ENCODE assay signal across 7 cellular contexts in the genomic region with DNA sequence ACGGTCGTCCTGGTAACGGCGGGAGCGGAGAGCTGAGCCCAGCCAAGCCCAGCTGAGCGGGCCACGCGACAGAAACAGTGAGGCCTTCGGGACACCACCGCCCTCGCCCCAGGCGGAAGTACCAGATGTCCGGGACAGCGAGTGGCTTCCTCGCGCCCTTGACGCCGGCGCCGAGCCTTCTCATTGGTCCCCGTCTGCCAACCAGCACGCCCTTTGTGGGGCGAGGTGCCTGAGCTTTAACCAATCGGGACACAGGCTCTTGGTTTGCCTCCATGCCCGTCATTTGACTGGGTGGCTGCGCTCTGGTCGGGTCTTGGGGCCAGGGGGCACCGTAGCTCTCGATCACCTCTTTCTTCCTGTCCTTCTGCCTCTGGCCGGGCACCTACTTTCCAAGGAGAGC. TPM values are rescaled to one million over a fixed set of nuclear protein-coding genes. Genes with fewer than 3 reads are reported as not detected.
"Had no signal": no experiment of that assay in that cellular context is flagged by ENCODE, and none has a peak within 500 bp of the region (broad histone marks: within the 10 kb centered on the region; RNA-seq: fewer than 3 reads in every experiment).

A gene (minus strand): TSS at position 101 of the 400 bp plus-strand sequence. CDS start 134 bp downstream, outside the sequence.

RNA-seq across cellular contexts. Expression of the gene that starts here (rescaled TPM):
- total RNA-seq: GM23248, GM23338, H1, H4, H7, H9, HFFc6 had no signal
